9 cellular contexts compared by ENCODE assay signal in the genomic region with DNA sequence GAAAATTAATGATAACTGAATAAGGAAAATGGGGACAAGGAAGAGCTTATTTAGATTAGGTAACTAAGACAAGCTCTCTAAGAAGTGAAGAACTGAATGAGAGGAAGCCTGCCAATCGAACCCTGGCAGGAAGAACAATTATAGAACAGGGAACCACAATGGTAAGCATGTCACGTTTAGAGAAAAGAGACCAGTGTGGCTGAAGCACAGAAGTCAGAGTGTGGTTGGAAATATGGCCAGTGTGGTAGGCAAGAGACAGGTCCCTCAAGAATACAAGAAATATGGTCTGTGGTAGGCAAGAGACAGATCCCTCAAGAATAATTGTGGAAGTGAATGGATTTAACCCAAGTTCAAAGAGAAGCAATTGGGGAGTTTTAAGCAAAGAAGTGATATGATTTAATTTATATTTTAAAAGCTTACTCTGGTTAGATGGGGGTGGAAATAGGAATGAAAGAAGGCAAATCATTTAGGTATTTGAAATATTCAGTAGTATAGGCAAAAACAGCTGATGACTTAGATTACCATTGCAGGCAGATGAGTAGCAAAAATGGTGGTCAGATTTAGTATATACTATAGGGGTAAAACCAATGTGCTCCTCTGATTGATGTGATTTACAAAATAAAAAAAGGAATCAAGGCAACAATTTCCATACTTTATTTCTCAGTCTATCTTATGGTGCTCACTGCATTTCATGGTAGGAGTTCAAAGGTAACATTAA. TPM values are rescaled to one million over a fixed set of nuclear protein-coding genes. Genes with fewer than 3 reads are reported as not detected.
A peak's percentile ranks its signal among the peaks of the same experiment; 100 is the strongest.
DNase-seq lines count a peak whose midpoint lies in the region; ATAC-seq and TF ChIP-seq lines count a peak whose summit lies in the region.
"Had no signal": no experiment of that assay in that cellular context is flagged by ENCODE, and none has a peak within 500 bp of the region (broad histone marks: within the 10 kb centered on the region; RNA-seq: fewer than 3 reads in every experiment).

No MANE protein-coding gene starts in this region.

- no peaks in the 10 kb centered on the region for H3K36me3 ChIP-seq in naive thymus-derived CD4-positive, alpha-beta T cell (ENCODE audit: control insufficient read depth in 2 of 3, insufficient read depth in 3 of 3, low read length in 3 of 3)
- H3K36me3 ChIP-seq in gastrocnemius medialis: no peaks in the 10 kb centered on the region

- peak; percentile 87 for ATAC-seq in GM18868 (IDR thresholded peaks at IDR 0.05; ENCODE audit: unreplicated experiment)
- ATAC-seq in GM21619 (IDR thresholded peaks at IDR 0.05; ENCODE audit: unreplicated experiment): peak; percentile 83
- peak; percentile 83 for ATAC-seq in HG03460 (IDR thresholded peaks at IDR 0.05; ENCODE audit: unreplicated experiment)
- no peak for ATAC-seq in naive thymus-derived CD4-positive, alpha-beta T cell
- no peak for ATAC-seq in gastrocnemius medialis

- DNase-seq in naive thymus-derived CD4-positive, alpha-beta T cell: no peak
- DNase-seq in activated gamma-delta T cell (lab: John Stamatoyannopoulos, UW): no peak
- DNase-seq in endothelial cell (ENCODE audit: low spot score): no peak
- no peak for DNase-seq in gastrocnemius medialis

- in situ Hi-C loops in gastrocnemius medialis (cut with MboI; ENCODE audit: low sequenced_read_pairs in 4 of 4): no loop called here

- TF ChIP-seq CTCF in endothelial cell (IDR thresholded peaks at IDR 0.05; ENCODE audit: unreplicated experiment) (no peak), gastrocnemius medialis (IDR thresholded peaks at IDR 0.05 in 4 of 5, conservative IDR thresholded peaks at IDR 0.05 in 1 of 5) (no peak)

- no peak for TF ChIP-seq POLR2A in gastrocnemius medialis (IDR thresholded peaks at IDR 0.05)

- H3K27me3 ChIP-seq in naive thymus-derived CD4-positive, alpha-beta T cell (ENCODE audit: control insufficient read depth in 2 of 2, insufficient read depth in 2 of 2, low read length in 2 of 2): no peaks in the 10 kb centered on the region
- no peaks in the 10 kb centered on the region for H3K27me3 ChIP-seq in gastrocnemius medialis

- peaks cover 12 to 57% (median 42%) of the 10 kb centered on the region in 5 donors for H3K36me3 Mint-ChIP-seq in naive thymus-derived CD4-positive, alpha-beta T cell
- H3K36me3 Mint-ChIP-seq in endothelial cell (ENCODE audit: low read depth, unreplicated experiment): peaks cover 9% of the 10 kb centered on the region

- no peak overlapping the region for H3K4me3 ChIP-seq in naive thymus-derived CD4-positive, alpha-beta T cell (ENCODE audit: low read length)
- H3K4me3 ChIP-seq in gastrocnemius medialis: no peak overlapping the region

- H3K4me3 Mint-ChIP-seq in naive thymus-derived CD4-positive, alpha-beta T cell: peak overlapping the region in 9 of 10 donors; percentile 11 to 67 (median 49)
- no peak overlapping the region for H3K4me3 Mint-ChIP-seq in endothelial cell (ENCODE audit: unreplicated experiment)

- peaks cover 15 to 64% (median 38%) of the 10 kb centered on the region in 7 donors for H3K4me1 Mint-ChIP-seq in naive thymus-derived CD4-positive, alpha-beta T cell
- no peaks in the 10 kb centered on the region for H3K4me1 Mint-ChIP-seq in endothelial cell (ENCODE audit: unreplicated experiment)

- H3K27ac Mint-ChIP-seq in naive thymus-derived CD4-positive, alpha-beta T cell: peak overlapping the region in 7 of 9 donors; percentile 22 to 78 (median 49)
- no peak overlapping the region for H3K27ac Mint-ChIP-seq in endothelial cell (ENCODE audit: unreplicated experiment)

- CTCF ChIA-PET in naive thymus-derived CD4-positive, alpha-beta T cell (lab: Charles Lee): interaction anchor here (1.0 to 1.2 kb wide), 2 partner anchors 26 to 30 kb away, joined by 3 to 5 read pairs; no protein-coding TSS in a partner anchor

- peaks cover 7 to 28% of the 10 kb centered on the region in 2 donors for H3K4me1 ChIP-seq in naive thymus-derived CD4-positive, alpha-beta T cell (ENCODE audit: control insufficient read depth in 2 of 2, insufficient read depth in 2 of 2, low read length in 2 of 2)
- no peaks in the 10 kb centered on the region for H3K4me1 ChIP-seq in gastrocnemius medialis

- peaks cover 5 to 32% (median 10%) of the 10 kb centered on the region in 11 donors for H3K9me3 Mint-ChIP-seq in naive thymus-derived CD4-positive, alpha-beta T cell
- H3K9me3 Mint-ChIP-seq in endothelial cell (ENCODE audit: unreplicated experiment): peaks cover 7% of the 10 kb centered on the region

- POLR2A ChIA-PET in naive thymus-derived CD4-positive, alpha-beta T cell (lab: Charles Lee): interaction anchor here (0.7 to 1.5 kb wide), 7 partner anchors 13 to 277 kb away, joined by 3 to 5 read pairs (median 4); no protein-coding TSS in a partner anchor

- no peak overlapping the region for H3K27ac ChIP-seq in naive thymus-derived CD4-positive, alpha-beta T cell (ENCODE audit: low read depth, low read length)
- no peak overlapping the region for H3K27ac ChIP-seq in gastrocnemius medialis
- H3K27ac ChIP-seq: epithelial cell of prostate had no signal

- intact Hi-C loops in naive thymus-derived CD4-positive, alpha-beta T cell (cut with micrococcal nuclease): loop anchor here in 1 of 2 donors (1.0 kb wide), 1 partner anchor 9 kb away; no protein-coding TSS in a partner anchor
- intact Hi-C loops in gastrocnemius medialis (cut with DNase I; ENCODE audit: low total_unique reads): no loop called here

- H3K27me3 Mint-ChIP-seq in naive thymus-derived CD4-positive, alpha-beta T cell: no peaks in the 10 kb centered on the region
- no peaks in the 10 kb centered on the region for H3K27me3 Mint-ChIP-seq in endothelial cell (ENCODE audit: unreplicated experiment)

- H3K9me3 ChIP-seq in naive thymus-derived CD4-positive, alpha-beta T cell (ENCODE audit: control insufficient read depth in 2 of 3, low read length in 3 of 3): peaks cover 0 to 6% (median 6%) of the 10 kb centered on the region in 3 experiments
- no peaks in the 10 kb centered on the region for H3K9me3 ChIP-seq in gastrocnemius medialis

RNA-seq across cellular contexts. Expression of a gene that starts 38.8 kb away (rescaled TPM):
- 10 to 100 TPM in 2 of 5 experiments, 1 to 10 TPM in 3; 5.6 to 17.3 (median 6.1) TPM for total RNA-seq in naive thymus-derived CD4-positive, alpha-beta T cell
- under 1 TPM; 0.09 to 0.38 TPM for polyA plus RNA-seq in naive thymus-derived CD4-positive, alpha-beta T cell
- 0.36 TPM for total RNA-seq in endothelial cell (ENCODE audit: unreplicated experiment)
- total RNA-seq in gastrocnemius medialis: not detected
- total RNA-seq: H1 had no signal

Comparison
In these comparisons a context has a peak if more than half of its experiments do, and no peak if none do; other contexts are left out.
1. ATAC-seq: peak in GM18868 (single experiment), GM21619 (single experiment) and HG03460 (single experiment); none in naive thymus-derived CD4-positive, alpha-beta T cell (single experiment) and gastrocnemius medialis (0 of 2).